Comparison of ENCODE assay signal across 1 cellular context in genomic region chr5:132557425-132557805, GRCh38.
TF ChIP-seq lines count a peak whose summit lies in the region.

No MANE protein-coding gene starts in this region.

TF ChIP-seq in HepG2, 621 proteins besides CTCF, POLR2A, EP300 and RAD21 (continued from another document and continues in another):
- TF ChIP-seq RERE (CRISPR knock-in tag; IDR thresholded peaks at IDR 0.05; ENCODE audit: low read depth), result no peak
- no peak for TF ChIP-seq ZNF749 (CRISPR knock-in tag; IDR thresholded peaks at IDR 0.05; ENCODE audit: borderline replicate concordance)
- no peak for TF ChIP-seq ZSCAN5A (CRISPR knock-in tag; IDR thresholded peaks at IDR 0.05; ENCODE audit: borderline replicate concordance)
- no peak for TF ChIP-seq ARID3A (IDR thresholded peaks at IDR 0.05; ENCODE audit: low read depth, low read length)
- peak; percentile 69 for TF ChIP-seq ELF3 (CRISPR knock-in tag; IDR thresholded peaks at IDR 0.05)
- no peak for TF ChIP-seq DMTF1 (CRISPR knock-in tag; IDR thresholded peaks at IDR 0.05)
- TF ChIP-seq ZNF296 (CRISPR knock-in tag; conservative IDR thresholded peaks at IDR 0.05), result no peak
- no peak for TF ChIP-seq HOXA7 (CRISPR knock-in tag; IDR thresholded peaks at IDR 0.05)
- TF ChIP-seq ZKSCAN5 (CRISPR knock-in tag; IDR thresholded peaks at IDR 0.05), result no peak
- TF ChIP-seq PLRG1 (conservative IDR thresholded peaks at IDR 0.05), result no peak
- no peak for TF ChIP-seq ZNF549 (CRISPR knock-in tag; IDR thresholded peaks at IDR 0.05)
- TF ChIP-seq TOE1 (CRISPR knock-in tag; IDR thresholded peaks at IDR 0.05), result no peak
- no peak for TF ChIP-seq ZNF205 (CRISPR knock-in tag; IDR thresholded peaks at IDR 0.05)
- TF ChIP-seq SALL2 (CRISPR knock-in tag; IDR thresholded peaks at IDR 0.05), result no peak
- no peak for TF ChIP-seq ZBTB46 (CRISPR knock-in tag; IDR thresholded peaks at IDR 0.05; ENCODE audit: borderline replicate concordance)
- TF ChIP-seq ZNF138 (CRISPR knock-in tag; IDR thresholded peaks at IDR 0.05; ENCODE audit: low read depth), result no peak
- TF ChIP-seq ZNF574 (CRISPR knock-in tag; IDR thresholded peaks at IDR 0.05), result no peak
- no peak for TF ChIP-seq ZBTB14 (CRISPR knock-in tag; IDR thresholded peaks at IDR 0.05)
- no peak for TF ChIP-seq ZNF761 (CRISPR knock-in tag; conservative IDR thresholded peaks at IDR 0.05)
- no peak for TF ChIP-seq MBNL3 (CRISPR knock-in tag; conservative IDR thresholded peaks at IDR 0.05)
- no peak for TF ChIP-seq SUZ12 (IDR thresholded peaks at IDR 0.05; ENCODE audit: low read depth, low read length)
- TF ChIP-seq ZNF614 (CRISPR knock-in tag; IDR thresholded peaks at IDR 0.05; ENCODE audit: borderline replicate concordance), result no peak
- TF ChIP-seq ZNF790 (CRISPR knock-in tag; IDR thresholded peaks at IDR 0.05; ENCODE audit: borderline replicate concordance), result no peak
- TF ChIP-seq HNF4A (CRISPR knock-in tag; IDR thresholded peaks at IDR 0.05), result peak; percentile 91
- TF ChIP-seq IKZF4 (CRISPR knock-in tag; IDR thresholded peaks at IDR 0.05; ENCODE audit: borderline replicate concordance, low read depth, not compliant biosample characterization), result no peak
- TF ChIP-seq ZNF564 (CRISPR knock-in tag; IDR thresholded peaks at IDR 0.05), result no peak
- no peak for TF ChIP-seq ATRX (CRISPR knock-in tag; IDR thresholded peaks at IDR 0.05; ENCODE audit: borderline replicate concordance)
- peak; percentile 66; the same call in 1 of the 2 replicates for TF ChIP-seq POLR2AphosphoS5 (IDR thresholded peaks at IDR 0.05; ENCODE audit: low read depth, low read length)
- no peak for TF ChIP-seq TBP (CRISPR knock-in tag; IDR thresholded peaks at IDR 0.05)
- no peak for TF ChIP-seq ZNF12 (CRISPR knock-in tag; IDR thresholded peaks at IDR 0.05)
- TF ChIP-seq CHD2 (IDR thresholded peaks at IDR 0.05; ENCODE audit: low read depth, low read length), result peak; percentile 44; the same call in 1 of the 2 replicates
- no peak for TF ChIP-seq RFX3 (CRISPR knock-in tag; IDR thresholded peaks at IDR 0.05)
- no peak for TF ChIP-seq ZNF20 (CRISPR knock-in tag; IDR thresholded peaks at IDR 0.05)
- no peak for TF ChIP-seq ZNF460 (CRISPR knock-in tag; IDR thresholded peaks at IDR 0.05; ENCODE audit: borderline replicate concordance)
- TF ChIP-seq SIN3A (IDR thresholded peaks at IDR 0.05; ENCODE audit: borderline replicate concordance, low read depth, low read length), result 0 out of 2 replicates have a peak, but pooled peaks have one; percentile 36
- no peak for TF ChIP-seq ZNF235 (CRISPR knock-in tag; IDR thresholded peaks at IDR 0.05; ENCODE audit: borderline replicate concordance)
- no peak for TF ChIP-seq SAFB2 (CRISPR knock-in tag; IDR thresholded peaks at IDR 0.05; ENCODE audit: borderline replicate concordance, low read depth)
- no peak for TF ChIP-seq ZBTB38 (CRISPR knock-in tag; IDR thresholded peaks at IDR 0.05)
- TF ChIP-seq ZNF577 (CRISPR knock-in tag; IDR thresholded peaks at IDR 0.05; ENCODE audit: borderline replicate concordance, low read depth), result no peak
- TF ChIP-seq CBFB (CRISPR knock-in tag; IDR thresholded peaks at IDR 0.05), result no peak
- TF ChIP-seq FOXJ3 (CRISPR knock-in tag; IDR thresholded peaks at IDR 0.05; ENCODE audit: borderline replicate concordance), result no peak
- no peak for TF ChIP-seq ZNF530 (CRISPR knock-in tag; IDR thresholded peaks at IDR 0.05; ENCODE audit: low read depth)
- TF ChIP-seq TIGD3 (CRISPR knock-in tag; IDR thresholded peaks at IDR 0.05; ENCODE audit: borderline replicate concordance), result no peak
- no peak for TF ChIP-seq ZFP41 (CRISPR knock-in tag; IDR thresholded peaks at IDR 0.05; ENCODE audit: borderline replicate concordance)
- TF ChIP-seq ZNF670 (CRISPR knock-in tag; IDR thresholded peaks at IDR 0.05; ENCODE audit: borderline replicate concordance), result no peak
- TF ChIP-seq ZNF30 (CRISPR knock-in tag; IDR thresholded peaks at IDR 0.05), result no peak
- TF ChIP-seq ZNF24 (IDR thresholded peaks at IDR 0.05), result no peak
- no peak for TF ChIP-seq ZNF841 (CRISPR knock-in tag; IDR thresholded peaks at IDR 0.05; ENCODE audit: borderline replicate concordance)
- no peak for TF ChIP-seq MEIS1 (CRISPR knock-in tag; IDR thresholded peaks at IDR 0.05; ENCODE audit: borderline replicate concordance)
- no peak; the same call in 1 of the 2 replicates for TF ChIP-seq KDM6A (CRISPR knock-in tag; IDR thresholded peaks at IDR 0.05; ENCODE audit: low read depth)
- peak; percentile 56 for TF ChIP-seq SALL1 (CRISPR knock-in tag; IDR thresholded peaks at IDR 0.05)
- peak; percentile 73; the same call in 1 of the 2 replicates for TF ChIP-seq HOXA3 (CRISPR knock-in tag; IDR thresholded peaks at IDR 0.05)
- TF ChIP-seq ZNF501 (CRISPR knock-in tag; IDR thresholded peaks at IDR 0.05), result no peak; the same call in 1 of the 2 replicates
- TF ChIP-seq ZNF772 (CRISPR knock-in tag; IDR thresholded peaks at IDR 0.05), result no peak
- TF ChIP-seq FOXK1 (CRISPR knock-in tag; IDR thresholded peaks at IDR 0.05; ENCODE audit: borderline replicate concordance, low read depth), result no peak; the same call in 1 of the 2 replicates
